In genomic region chr17:43517615-43518386, GRCh38 we compare ENCODE assay signal across 12 cellular contexts. TPM values are rescaled to one million over a fixed set of nuclear protein-coding genes. Genes with fewer than 3 reads are reported as not detected.
DNase-seq lines count a peak whose midpoint lies in the region; ATAC-seq and TF ChIP-seq lines count a peak whose summit lies in the region.
"Had no signal": no experiment of that assay in that cellular context is flagged by ENCODE, and none has a peak within 500 bp of the region (broad histone marks: within the 10 kb centered on the region; RNA-seq: fewer than 3 reads in every experiment).

No MANE protein-coding gene starts in this region.

- no peaks in the 10 kb centered on the region for H3K9me3 ChIP-seq in BLaER1 treated with 17β-estradiol and CSF1 and Interleukin-3, amounts not matched to agents 10 nM and 100 nM (replicated peaks in 1 of 11)
- no peaks in the 10 kb centered on the region for H3K9me3 ChIP-seq in sigmoid colon

- DNase-seq in RPMI7951 (ENCODE audit: low read depth) (peak; percentile 39), left ventricle myocardium superior (no peak), Calu3 (no peak), cerebellar cortex (ENCODE audit: low spot score) (no peak), sigmoid colon (no peak)
- DNase-seq: central memory CD4-positive, alpha-beta T cell; DND-41; NCI-H2107 had no signal

- H3K4me3 ChIP-seq in BLaER1 treated with 17β-estradiol and CSF1 and Interleukin-3, amounts not matched to agents 10 nM and 100 nM, result no peak overlapping the region
- no peak overlapping the region for H3K4me3 ChIP-seq in sigmoid colon

- peaks cover 55% of the 10 kb centered on the region for H3K36me3 Mint-ChIP-seq in Calu3 (ENCODE audit: insufficient read depth, unreplicated experiment)

- peak overlapping the region in 2 of 11 experiments; percentile 13 to 28; a peak in 2 of 22 replicates for H3K27ac ChIP-seq in BLaER1 treated with 17β-estradiol and CSF1 and Interleukin-3, amounts not matched to agents 10 nM and 100 nM
- H3K27ac ChIP-seq in sigmoid colon, result no peak overlapping the region

- H3K36me3 ChIP-seq in BLaER1 treated with 17β-estradiol and CSF1 and Interleukin-3, amounts not matched to agents 10 nM and 100 nM, result peaks cover 96 to 100% (median 99%) of the 10 kb centered on the region in 11 experiments
- peaks cover 35 to 100% (median 62%) of the 10 kb centered on the region in 4 donors for H3K36me3 ChIP-seq in sigmoid colon

- peak overlapping the region in 1 of 11 experiments; percentile 57; a peak in 1 of 22 replicates for H3K4me2 ChIP-seq in BLaER1 treated with 17β-estradiol and CSF1 and Interleukin-3, amounts not matched to agents 10 nM and 100 nM

- no TSS peak for BruUV-seq in Calu3 (replicated peaks; lab: Mats Ljungman, UMichigan)

- TF ChIP-seq POLR2A in sigmoid colon (IDR thresholded peaks at IDR 0.05), result no peak

- CTCF ChIA-PET in Calu3 (lab: Charles Lee), result interaction anchor here (0.6 to 1.1 kb wide), 3 partner anchors 27 to 465 kb away, joined by 3 to 4 read pairs (median 3); no protein-coding TSS in a partner anchor

- WGBS in sigmoid colon, 2 donors, result 47 to 73% methylated on average over 8 of the region's 8 CpGs

- TF ChIP-seq EP300 in sigmoid colon (IDR thresholded peaks at IDR 0.05), result no peak

- peaks cover 0 to 29% (median 6%) of the 10 kb centered on the region in 10 experiments; a peak in 9 of 20 replicates for H3K4me1 ChIP-seq in BLaER1 treated with 17β-estradiol and CSF1 and Interleukin-3, amounts not matched to agents 10 nM and 100 nM
- H3K4me1 ChIP-seq in sigmoid colon, result no peaks in the 10 kb centered on the region

- TF ChIP-seq CTCF in Calu3 (IDR thresholded peaks at IDR 0.05; ENCODE audit: unreplicated experiment) (no peak), sigmoid colon (IDR thresholded peaks at IDR 0.05) (no peak)

- intact Hi-C loops in left ventricle myocardium superior (cut with micrococcal nuclease) (no loop called here), Calu3 (cut with micrococcal nuclease; ENCODE audit: unreplicated experiment) (no loop called here), sigmoid colon (cut with DNase I) (no loop called here)

- no peaks in the 10 kb centered on the region for H3K27me3 ChIP-seq in BLaER1 treated with 17β-estradiol and CSF1 and Interleukin-3, amounts not matched to agents 10 nM and 100 nM
- no peaks in the 10 kb centered on the region for H3K27me3 ChIP-seq in sigmoid colon

- H3K9ac ChIP-seq in BLaER1 treated with 17β-estradiol and CSF1 and Interleukin-3, amounts not matched to agents 10 nM and 100 nM, result peak overlapping the region in 6 of 11 experiments; percentile 1 to 22 (median 16); a peak in 4 of 22 replicates

- no peak overlapping the region for H3K27ac Mint-ChIP-seq in Calu3 (ENCODE audit: unreplicated experiment)

- no peaks in the 10 kb centered on the region for H3K27me3 Mint-ChIP-seq in Calu3 (ENCODE audit: unreplicated experiment)
- H3K27me3 Mint-ChIP-seq: memory B cell had no signal

- H4K20me1 ChIP-seq in BLaER1 treated with 17β-estradiol and CSF1 and Interleukin-3, amounts not matched to agents 10 nM and 100 nM, result peaks cover 0 to 48% (median 11%) of the 10 kb centered on the region in 11 experiments; a peak in 10 of 22 replicates

- H3K9me3 Mint-ChIP-seq in Calu3 (ENCODE audit: low read depth, unreplicated experiment), result no peaks in the 10 kb centered on the region
- H3K9me3 Mint-ChIP-seq: memory B cell had no signal

- H3K4me1 Mint-ChIP-seq in Calu3 (ENCODE audit: low read depth, unreplicated experiment), result no peaks in the 10 kb centered on the region

- H3K4me3 Mint-ChIP-seq in Calu3 (ENCODE audit: low read depth, unreplicated experiment), result no peak overlapping the region
- H3K4me3 Mint-ChIP-seq: memory B cell had no signal

- ATAC-seq in GM19463 (IDR thresholded peaks at IDR 0.05; ENCODE audit: unreplicated experiment), result peak; percentile 68
- peak; percentile 69 for ATAC-seq in left ventricle myocardium superior
- ATAC-seq in HG03159 (IDR thresholded peaks at IDR 0.05; ENCODE audit: unreplicated experiment), result no peak

RNA-seq across cellular contexts. Expression of gene ETV4, which starts 28.3 kb away (rescaled TPM):
- 44.2 and 46.9 TPM in 2 replicates for total RNA-seq in RPMI7951 (2014; rRNA removed; shearing (Covaris generic))
- total RNA-seq in left ventricle myocardium superior, result 0.37 TPM
- total RNA-seq in Calu3 (2022), result 80.3 and 85.6 TPM in 2 replicates
- total RNA-seq in sigmoid colon, result 1 to 10 TPM in 2 of 4 donors, not detected in 2; 1.1 to 1.8 TPM
- 1 to 10 TPM in 2 of 3 donors, under 1 TPM in 1; 0.46 to 2.6 (median 1.2) TPM for polyA plus RNA-seq in sigmoid colon

RNA-seq across cellular contexts. Expression of gene DHX8, which starts 34.0 kb away (rescaled TPM):
- 27.4 and 36.4 TPM in 2 replicates for total RNA-seq in RPMI7951 (2014; rRNA removed; shearing (Covaris generic))
- total RNA-seq in left ventricle myocardium superior, result 29.7 TPM
- 83.6 and 94.8 TPM in 2 replicates for total RNA-seq in Calu3 (2022)
- 10 to 100 TPM; 19.8 to 39.6 (median 26.5) TPM for total RNA-seq in sigmoid colon
- polyA plus RNA-seq in sigmoid colon, result 10 to 100 TPM; 12.0 to 37.7 (median 16.6) TPM

Comparison
In these comparisons a context has a peak if more than half of its experiments do, and no peak if none do; other contexts are left out.
1. RNA of gene ETV4, which starts 28.3 kb away (total RNA-seq): 80.3 to 85.6 TPM in Calu3 and 44.2 to 46.9 TPM in RPMI7951; 1.1 to 1.8 TPM in sigmoid colon and 0.37 TPM in left ventricle myocardium superior (single experiment); every median in the first group is over 10 times any median in the second.